8 cellular contexts compared by ENCODE assay signal in the genomic region with DNA sequence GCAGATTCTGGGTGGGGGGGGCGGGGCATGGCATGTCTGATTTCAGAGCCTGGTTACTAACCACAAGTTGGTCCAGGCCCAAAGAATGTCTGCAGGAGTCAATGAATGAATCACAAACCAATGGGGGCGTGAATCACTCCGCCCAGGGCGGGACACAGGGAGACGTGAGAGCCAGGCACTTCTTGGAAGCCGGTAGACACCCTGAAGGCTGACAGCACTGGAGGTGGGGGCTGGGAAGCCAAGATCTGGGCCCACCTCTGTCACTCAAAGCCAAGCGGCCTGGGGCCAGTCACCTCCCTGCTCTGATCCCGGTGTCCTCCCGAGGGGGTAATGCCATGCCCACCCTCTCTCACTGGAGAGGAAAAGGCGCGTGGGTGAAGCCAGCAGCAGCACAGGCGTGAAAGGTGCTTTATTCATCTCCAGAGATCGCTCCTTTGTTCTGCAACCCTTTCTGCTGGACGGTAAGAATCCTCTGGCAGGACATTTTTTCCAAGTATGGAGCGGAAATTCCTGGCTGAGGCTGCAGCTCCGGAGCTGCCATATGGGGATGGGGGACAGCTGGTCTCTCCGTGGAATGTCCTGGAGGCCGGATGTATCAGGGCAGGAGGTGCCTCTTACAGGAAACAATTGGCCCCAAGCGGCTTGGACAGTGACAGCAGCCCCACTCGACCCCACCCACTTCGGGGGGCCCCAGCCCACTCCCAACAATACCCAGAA.
A peak's percentile ranks its signal among the peaks of the same experiment; 100 is the strongest.
DNase-seq lines count a peak whose midpoint lies in the region; ATAC-seq and TF ChIP-seq lines count a peak whose summit lies in the region.

No MANE protein-coding gene starts in this region.

- H3F3A ChIP-seq in MM.1S (ENCODE audit: insufficient read depth, low read length) = no peaks in the 10 kb centered on the region

- H3K4me2 ChIP-seq in MM.1S (ENCODE audit: low read depth, low read length) = no peak overlapping the region

- no peak for TF ChIP-seq CTCF in MM.1S (IDR thresholded peaks at IDR 0.05; ENCODE audit: low read length)

- no peaks in the 10 kb centered on the region for H4K20me1 ChIP-seq in MM.1S (ENCODE audit: insufficient read depth, low read length)

- no peaks in the 10 kb centered on the region for H3K79me2 ChIP-seq in MM.1S (ENCODE audit: low read length)

- H3K9ac ChIP-seq in mucosa of stomach (ENCODE audit: low read length) (peak overlapping the region; percentile 41), MM.1S (ENCODE audit: low read length) (no peak overlapping the region)

- no peaks in the 10 kb centered on the region for H3K9me3 ChIP-seq in mucosa of stomach (ENCODE audit: control insufficient read depth, low read length)
- H3K9me3 ChIP-seq in MM.1S (replicated peaks; ENCODE audit: insufficient read depth, low read length) = no peaks in the 10 kb centered on the region

- DNase-seq in AG08395 (ENCODE audit: low spot score) = peak; percentile 96
- peak; percentile 84 for DNase-seq in LoVo (ENCODE audit: low spot score)
- peak; percentile 87 for DNase-seq in dermis blood vessel endothelial cell
- DNase-seq in SHP77 (lab: John Stamatoyannopoulos, UW) = no peak
- no peak for DNase-seq in MM.1S

- H3K4me3 ChIP-seq in mucosa of stomach (ENCODE audit: low read length) (no peak overlapping the region), MM.1S (ENCODE audit: low read length) (no peak overlapping the region)

- H3K27me3 ChIP-seq in mucosa of stomach (ENCODE audit: control insufficient read depth, insufficient read depth, low read length) = no peaks in the 10 kb centered on the region
- no peaks in the 10 kb centered on the region for H3K27me3 ChIP-seq in MM.1S (replicated peaks; ENCODE audit: insufficient read depth, low read length)

- no peak overlapping the region for H2AFZ ChIP-seq in MM.1S (ENCODE audit: low read length)

- ATAC-seq in HG02610 (IDR thresholded peaks at IDR 0.05; ENCODE audit: unreplicated experiment) (no peak), GM18502 (IDR thresholded peaks at IDR 0.05; ENCODE audit: poor library complexity, unreplicated experiment) (no peak)

- peaks cover 46% of the 10 kb centered on the region for H3K4me1 ChIP-seq in mucosa of stomach (ENCODE audit: control insufficient read depth, insufficient read depth, low read length)
- H3K4me1 ChIP-seq in MM.1S (ENCODE audit: low read length) = no peaks in the 10 kb centered on the region

- H3K27ac ChIP-seq in MM.1S (ENCODE audit: low read length) = no peak overlapping the region

- no peaks in the 10 kb centered on the region for H3K9me2 ChIP-seq in MM.1S (replicated peaks; ENCODE audit: insufficient read depth, low read length)

- H3K36me3 ChIP-seq in mucosa of stomach (ENCODE audit: control insufficient read depth, insufficient read depth, low read length) (peaks cover 5% of the 10 kb centered on the region), MM.1S (replicated peaks; ENCODE audit: insufficient read depth, low read length) (no peaks in the 10 kb centered on the region)

Comparison
In these comparisons a context has a peak if more than half of its experiments do, and no peak if none do; other contexts are left out.
1. DNase-seq: peak in AG08395 (single experiment), LoVo (single experiment) and dermis blood vessel endothelial cell (single experiment); none in SHP77 (0 of 2) and MM.1S (single experiment).